In genomic region chr3:89098964-89099585, GRCh38 we compare ENCODE assay signal across 8 cellular contexts. TPM values are rescaled to one million over a fixed set of nuclear protein-coding genes. Genes with fewer than 3 reads are reported as not detected.
DNase-seq lines count a peak whose midpoint lies in the region; ATAC-seq and TF ChIP-seq lines count a peak whose summit lies in the region.

No MANE protein-coding gene starts in this region.

- H3K36me3 ChIP-seq in Panc1 (ENCODE audit: control insufficient read depth, insufficient read depth, low read length), result no peaks in the 10 kb centered on the region

- H3K27me3 ChIP-seq in Panc1 (ENCODE audit: control insufficient read depth, insufficient read depth, low read length), result no peaks in the 10 kb centered on the region

- H3K4me3 Mint-ChIP-seq in activated CD4-positive, alpha-beta T cell treated with anti-CD3 and anti-CD28 coated beads for 36 hours, result no peak overlapping the region

- H3K27ac Mint-ChIP-seq in activated CD4-positive, alpha-beta T cell treated with anti-CD3 and anti-CD28 coated beads for 36 hours, result no peak overlapping the region

- no TSS peak for BruUV-seq in Panc1 (replicated peaks; lab: Mats Ljungman, UMichigan)

- no peaks in the 10 kb centered on the region for H3K9me3 ChIP-seq in Panc1 (ENCODE audit: control insufficient read depth, insufficient read depth, low read depth, low read length)

- no peak overlapping the region for H3K4me3 ChIP-seq in Panc1 (ENCODE audit: low read depth in 2 of 2, low read length in 2 of 2)

- no peaks in the 10 kb centered on the region for H3K4me1 ChIP-seq in Panc1 (ENCODE audit: control insufficient read depth, insufficient read depth, low read length)

- H3K9me3 Mint-ChIP-seq in activated CD4-positive, alpha-beta T cell treated with anti-CD3 and anti-CD28 coated beads for 36 hours (ENCODE audit: low read depth), result no peaks in the 10 kb centered on the region

- no peaks in the 10 kb centered on the region for H3K4me1 Mint-ChIP-seq in activated CD4-positive, alpha-beta T cell treated with anti-CD3 and anti-CD28 coated beads for 36 hours

- in situ Hi-C loops in Panc1 (cut with HindIII; ENCODE audit: low pct_unique_long_range_greater_than_20kb, low sequenced_read_pairs), result no loop called here

- intact Hi-C loops in activated CD4-positive, alpha-beta T cell treated with anti-CD3 and anti-CD28 coated beads for 36 hours (cut with DNase I, micrococcal nuclease), result loop anchor here (1.0 to 5.0 kb wide), 3 partner anchors 880 to 897 kb away; no protein-coding TSS in a partner anchor
- intact Hi-C loops in Panc1 (cut with micrococcal nuclease; ENCODE audit: unreplicated experiment), result no loop called here

- POLR2A ChIA-PET in activated CD4-positive, alpha-beta T cell treated with anti-CD3 and anti-CD28 coated beads for 36 hours (lab: Charles Lee), result no interaction called here
- POLR2A ChIA-PET in Panc1 (lab: Charles Lee), result no interaction called here

- H3K27me3 Mint-ChIP-seq in activated CD4-positive, alpha-beta T cell treated with anti-CD3 and anti-CD28 coated beads for 36 hours, result peaks cover 2% of the 10 kb centered on the region

- peak; percentile 81 for ATAC-seq in activated CD4-positive, alpha-beta T cell treated with anti-CD3 and anti-CD28 coated beads for 36 hours
- ATAC-seq in GM21528 (IDR thresholded peaks at IDR 0.05; ENCODE audit: low FRiP score, unreplicated experiment) (peak; percentile 93), HG03575 (IDR thresholded peaks at IDR 0.05; ENCODE audit: extremely low read depth, insufficient number of reproducible peaks, low FRiP score, unreplicated experiment) (peak; percentile 83), Panc1 (no peak)

- peak; percentile 89 for TF ChIP-seq CTCF in Panc1 (IDR thresholded peaks at IDR 0.05)

- no peak overlapping the region for H3K27ac ChIP-seq in Panc1 (ENCODE audit: low read length)

- no peaks in the 10 kb centered on the region for H3K36me3 Mint-ChIP-seq in activated CD4-positive, alpha-beta T cell treated with anti-CD3 and anti-CD28 coated beads for 36 hours (ENCODE audit: low read depth)

- peak; percentile 52 for DNase-seq in activated CD4-positive, alpha-beta T cell treated with anti-CD3 and anti-CD28 coated beads for 36 hours
- no peak for DNase-seq in activated CD4-positive, alpha-beta T cell treated with anti-CD3 and anti-CD28 coated beads for 1 hour
- DNase-seq in Panc1 (ENCODE audit: low read depth, low spot score), result no peak
- DNase-seq in brain pericyte (ENCODE audit: low read depth, low spot score), result peak; percentile 36
- peak; percentile 60 for DNase-seq in kidney tubule cell (ENCODE audit: low spot score)
- peak; percentile 34 for DNase-seq in stromal cell of bone marrow (ENCODE audit: low read depth)

- CTCF ChIA-PET in activated CD4-positive, alpha-beta T cell treated with anti-CD3 and anti-CD28 coated beads for 36 hours (lab: Charles Lee), result no interaction called here
- CTCF ChIA-PET in Panc1 (lab: Charles Lee), result no interaction called here

RNA-seq across cellular contexts. Expression of gene EPHA3, which starts 8.3 kb away (rescaled TPM):
- total RNA-seq in activated CD4-positive, alpha-beta T cell treated with anti-CD3 and anti-CD28 coated beads for 36 hours, result under 1 TPM; 0.07 to 0.09 TPM
- 0.05 TPM for total RNA-seq in Panc1 (2021; ENCODE audit: unreplicated experiment)
- 0.05 TPM for polyA plus RNA-seq in Panc1 (2012; ENCODE audit: insufficient read length)

Comparison
In these comparisons a context has a peak if more than half of its experiments do, and no peak if none do; other contexts are left out.
1. DNase-seq: peak in activated CD4-positive, alpha-beta T cell treated with anti-CD3 and anti-CD28 coated beads for 36 hours (single experiment), brain pericyte (single experiment), kidney tubule cell (single experiment) and stromal cell of bone marrow (single experiment); none in activated CD4-positive, alpha-beta T cell treated with anti-CD3 and anti-CD28 coated beads for 1 hour (single experiment) and Panc1 (single experiment).